In the genomic region with DNA sequence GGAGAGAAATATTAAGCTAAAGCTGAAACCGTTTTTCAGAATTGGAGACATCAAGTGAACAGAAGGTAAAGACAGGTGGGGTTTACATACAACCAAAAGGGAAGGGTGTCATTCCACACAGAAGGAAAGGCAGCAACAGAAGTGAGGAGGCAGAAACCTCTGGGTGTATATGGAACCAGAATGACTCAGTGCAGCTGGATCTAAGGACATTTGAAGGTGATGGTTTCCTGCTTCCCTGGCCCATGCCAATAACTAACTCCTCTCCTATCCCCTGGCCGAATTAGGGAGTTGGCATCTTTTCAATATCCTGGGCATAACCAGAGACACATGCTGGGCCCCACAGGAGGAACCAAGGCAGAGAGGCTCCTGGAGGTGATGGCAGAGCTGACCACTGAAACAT, we compare ENCODE assay signal across 17 cellular contexts. TPM values are rescaled to one million over a fixed set of nuclear protein-coding genes. Genes with fewer than 3 reads are reported as not detected.
DNase-seq lines count a peak whose midpoint lies in the region; ATAC-seq and TF ChIP-seq lines count a peak whose summit lies in the region.
"Had no signal": no experiment of that assay in that cellular context is flagged by ENCODE, and none has a peak within 500 bp of the region (broad histone marks: within the 10 kb centered on the region; RNA-seq: fewer than 3 reads in every experiment).

No MANE protein-coding gene starts in this region.

- TF ChIP-seq CTCF in SK-N-SH (IDR thresholded peaks at IDR 0.05) (no peak), nephron (IDR thresholded peaks at IDR 0.05; ENCODE audit: unreplicated experiment in 3 of 3) (no peak)
- TF ChIP-seq CTCF in CD4-positive, alpha-beta T cell (IDR thresholded peaks at IDR 0.05) = no peak

- H3K4me1 ChIP-seq in SK-N-SH (ENCODE audit: control insufficient read depth in 1 of 2, insufficient read depth in 2 of 2, low read depth in 1 of 2, low read length in 1 of 2) = peaks cover under 1 to 2% of the 10 kb centered on the region in 2 experiments; a peak in 2 of 4 replicates

- no peaks in the 10 kb centered on the region for H3K9me3 Mint-ChIP-seq in CD4-positive, alpha-beta T cell
- no peaks in the 10 kb centered on the region for H3K9me3 Mint-ChIP-seq in activated T-helper 2 cell treated with anti-CD3 and anti-CD28 coated beads, Interferon-gamma antibody, Interleukin-2, Interleukin-4, amounts not matched to agents 10 μg/mL and 5 μg/mL and 100 μg/mL, durations not matched to agents 14 hours and 24 hours and 36 hours
- no peaks in the 10 kb centered on the region for H3K9me3 Mint-ChIP-seq in nephron
- H3K9me3 Mint-ChIP-seq: activated naive CD4-positive, alpha-beta T cell treated with anti-CD3 and anti-CD28 coated beads, Interleukin-2, amount 50 U/mL, for 24 hours; mesothelial cell of epicardium had no signal

- no peak overlapping the region for H3K4me3 Mint-ChIP-seq in CD4-positive, alpha-beta T cell
- no peak overlapping the region for H3K4me3 Mint-ChIP-seq in activated T-helper 2 cell treated with anti-CD3 and anti-CD28 coated beads, Interferon-gamma antibody, Interleukin-2, Interleukin-4, amounts not matched to agents 10 μg/mL and 5 μg/mL and 100 μg/mL, durations not matched to agents 14 hours and 24 hours and 36 hours (ENCODE audit: low read depth)
- H3K4me3 Mint-ChIP-seq in nephron = no peak overlapping the region
- H3K4me3 Mint-ChIP-seq: activated naive CD4-positive, alpha-beta T cell treated with anti-CD3 and anti-CD28 coated beads, Interleukin-2, amount 50 U/mL, for 24 hours; mesothelial cell of epicardium had no signal

- no peaks in the 10 kb centered on the region for H3K27me3 ChIP-seq in SK-N-SH (ENCODE audit: insufficient read depth)
- H3K27me3 ChIP-seq in CD4-positive, alpha-beta T cell (ENCODE audit: control insufficient read depth, insufficient read depth, low read length) = no peaks in the 10 kb centered on the region

- peaks cover 4 to 38% of the 10 kb centered on the region in 2 experiments for H3K36me3 ChIP-seq in SK-N-SH (replicated peaks in 1 of 2; ENCODE audit: control insufficient read depth in 1 of 2, insufficient read depth in 2 of 2, low read length in 1 of 2)

- H3K27ac Mint-ChIP-seq in CD4-positive, alpha-beta T cell = peak overlapping the region; percentile 32
- peak overlapping the region; percentile 4 for H3K27ac Mint-ChIP-seq in activated T-helper 2 cell treated with anti-CD3 and anti-CD28 coated beads, Interferon-gamma antibody, Interleukin-2, Interleukin-4, amounts not matched to agents 10 μg/mL and 5 μg/mL and 100 μg/mL, durations not matched to agents 14 hours and 24 hours and 36 hours
- peak overlapping the region in 2 of 3 experiments; percentile 6 to 36 for H3K27ac Mint-ChIP-seq in nephron
- H3K27ac Mint-ChIP-seq: activated naive CD4-positive, alpha-beta T cell treated with anti-CD3 and anti-CD28 coated beads, Interleukin-2, amount 50 U/mL, for 24 hours; mesothelial cell of epicardium had no signal

- no peaks in the 10 kb centered on the region for H3K9me2 ChIP-seq in SK-N-SH

- DNase-seq in SK-N-SH (no peak), SW 1271 (lab: John Stamatoyannopoulos, UW) (no peak)
- DNase-seq in CD4-positive, alpha-beta T cell = no peak
- DNase-seq in activated T-helper 2 cell treated with anti-CD3 and anti-CD28 coated beads, Interferon-gamma antibody, Interleukin-2, Interleukin-4, amounts not matched to agents 10 μg/mL and 5 μg/mL and 100 μg/mL, durations not matched to agents 14 hours and 24 hours and 36 hours (ENCODE audit: low spot score) = no peak
- DNase-seq: activated CD4-positive, alpha-beta T cell treated with anti-CD3 and anti-CD28 coated beads, Interleukin-2, amount 50 U/mL, for 4 hours; Calu3; glutamatergic neuron; left colon; NCI-H1417 treated with DMSO at 0.1 percent for 48 hours; NCI-H524; T-helper 1 cell had no signal

- no peaks in the 10 kb centered on the region for H3F3A ChIP-seq in SK-N-SH (replicated peaks; ENCODE audit: insufficient read depth)

- WGBS in SK-N-SH (ENCODE audit: low lambda C conversion rate) = 60% methylated on average over 2 of the region's 2 CpGs

- H2AFZ ChIP-seq in SK-N-SH (ENCODE audit: low read depth) = no peak overlapping the region

- no peak overlapping the region for H3K4me3 ChIP-seq in SK-N-SH (ENCODE audit: low read depth in 2 of 2, low read length in 1 of 2)

- H3K4me1 Mint-ChIP-seq in CD4-positive, alpha-beta T cell (ENCODE audit: low read depth) = peaks cover 35% of the 10 kb centered on the region
- peaks cover 7% of the 10 kb centered on the region for H3K4me1 Mint-ChIP-seq in activated T-helper 2 cell treated with anti-CD3 and anti-CD28 coated beads, Interferon-gamma antibody, Interleukin-2, Interleukin-4, amounts not matched to agents 10 μg/mL and 5 μg/mL and 100 μg/mL, durations not matched to agents 14 hours and 24 hours and 36 hours (ENCODE audit: low read depth)
- peaks cover 47% of the 10 kb centered on the region for H3K4me1 Mint-ChIP-seq in nephron

- no peaks in the 10 kb centered on the region for H3K27me3 Mint-ChIP-seq in CD4-positive, alpha-beta T cell
- H3K27me3 Mint-ChIP-seq in activated T-helper 2 cell treated with anti-CD3 and anti-CD28 coated beads, Interferon-gamma antibody, Interleukin-2, Interleukin-4, amounts not matched to agents 10 μg/mL and 5 μg/mL and 100 μg/mL, durations not matched to agents 14 hours and 24 hours and 36 hours (ENCODE audit: low read depth) = no peaks in the 10 kb centered on the region
- no peaks in the 10 kb centered on the region for H3K27me3 Mint-ChIP-seq in nephron (ENCODE audit: low read depth)
- H3K27me3 Mint-ChIP-seq: activated naive CD4-positive, alpha-beta T cell treated with anti-CD3 and anti-CD28 coated beads, Interleukin-2, amount 50 U/mL, for 24 hours had no signal

- POLR2A ChIA-PET in SK-N-SH (lab: Yijun Ruan, JAX) = no interaction called here
- POLR2A ChIA-PET in CD4-positive, alpha-beta T cell (lab: Charles Lee) = interaction anchor here (2.1 kb wide), 1 partner anchor 23 kb away, joined by 8 read pairs; a partner anchor contains a TSS

- CTCF ChIA-PET in SK-N-SH (lab: Yijun Ruan, JAX) = interaction anchor here (0.7 to 1.2 kb wide), 3 partner anchors 19 to 807 kb away, joined by 3 to 5 read pairs (median 3); a partner anchor contains a TSS
- CTCF ChIA-PET in CD4-positive, alpha-beta T cell (lab: Charles Lee) = interaction anchor here (0.6 kb wide), 1 partner anchor 577 kb away, joined by 3 read pairs; no protein-coding TSS in a partner anchor

- H3K27ac ChIP-seq in SK-N-SH (ENCODE audit: low read depth in 2 of 2, low read length in 1 of 2) = no peak overlapping the region
- no peak overlapping the region for H3K27ac ChIP-seq in CD4-positive, alpha-beta T cell (ENCODE audit: low read depth, low read length)

- peaks cover 8% of the 10 kb centered on the region for H3K36me3 Mint-ChIP-seq in CD4-positive, alpha-beta T cell (ENCODE audit: low read depth)
- H3K36me3 Mint-ChIP-seq in activated T-helper 2 cell treated with anti-CD3 and anti-CD28 coated beads, Interferon-gamma antibody, Interleukin-2, Interleukin-4, amounts not matched to agents 10 μg/mL and 5 μg/mL and 100 μg/mL, durations not matched to agents 14 hours and 24 hours and 36 hours (ENCODE audit: low read depth) = no peaks in the 10 kb centered on the region
- H3K36me3 Mint-ChIP-seq in nephron (ENCODE audit: low read depth) = peaks cover 30% of the 10 kb centered on the region

- H3K9ac ChIP-seq in SK-N-SH = no peak overlapping the region

- peaks cover 77% of the 10 kb centered on the region for H4K20me1 ChIP-seq in SK-N-SH (ENCODE audit: insufficient read depth)

- peaks cover 65% of the 10 kb centered on the region for H3K79me2 ChIP-seq in SK-N-SH (ENCODE audit: insufficient read depth)

- H3K9me3 ChIP-seq in SK-N-SH = no peaks in the 10 kb centered on the region
- no peaks in the 10 kb centered on the region for H3K9me3 ChIP-seq in CD4-positive, alpha-beta T cell (ENCODE audit: control insufficient read depth, low read length)

- ATAC-seq in SK-N-SH treated with all-trans-retinoic acid at 6 μM for 48 hours = peak; percentile 27; the same call in 1 of the 3 replicates
- no peak for ATAC-seq in CD4-positive, alpha-beta T cell (ENCODE audit: poor library complexity)
- ATAC-seq in HG02938 (IDR thresholded peaks at IDR 0.05; ENCODE audit: unreplicated experiment) = no peak
- no peak for ATAC-seq in GM21619 (IDR thresholded peaks at IDR 0.05; ENCODE audit: unreplicated experiment)
- ATAC-seq: left colon had no signal

- no peak for TF ChIP-seq RAD21 in SK-N-SH (IDR thresholded peaks at IDR 0.05; ENCODE audit: low read length)

- TF ChIP-seq EP300 in SK-N-SH (IDR thresholded peaks at IDR 0.05; ENCODE audit: borderline replicate concordance in 1 of 2, low read depth in 1 of 2, low read length in 1 of 2) = no peak

- no peak overlapping the region for H3K4me2 ChIP-seq in SK-N-SH

- intact Hi-C loops in CD4-positive, alpha-beta T cell (cut with DNase I, micrococcal nuclease) = no loop called here
- intact Hi-C loops in activated T-helper 2 cell treated with anti-CD3 and anti-CD28 coated beads, Interferon-gamma antibody, Interleukin-2, Interleukin-4, amounts not matched to agents 10 μg/mL and 5 μg/mL and 100 μg/mL, durations not matched to agents 14 hours and 24 hours and 36 hours (cut with micrococcal nuclease) = no loop called here

TF ChIP-seq in SK-N-SH treated with all-trans-retinoic acid at 6 μM for 48 hours, 23 proteins besides CTCF, POLR2A, EP300 and RAD21 (continues in another document):
- TF ChIP-seq ISL1 (CRISPR knock-in tag; IDR thresholded peaks at IDR 0.05) (no peak), ZFP30 (CRISPR knock-in tag; IDR thresholded peaks at IDR 0.05) (no peak), TOX (CRISPR knock-in tag; IDR thresholded peaks at IDR 0.05; ENCODE audit: borderline replicate concordance) (no peak), CSDC2 (CRISPR knock-in tag; IDR thresholded peaks at IDR 0.05) (no peak)

TF ChIP-seq in SK-N-SH, 30 proteins besides CTCF, POLR2A, EP300 and RAD21 (continues in another document):
- TF ChIP-seq, protein P1, sequence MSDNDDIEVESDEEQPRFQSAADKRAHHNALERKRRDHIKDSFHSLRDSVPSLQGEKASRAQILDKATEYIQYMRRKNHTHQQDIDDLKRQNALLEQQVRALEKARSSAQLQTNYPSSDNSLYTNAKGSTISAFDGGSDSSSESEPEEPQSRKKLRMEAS (IDR thresholded peaks at IDR 0.05; ENCODE audit: low read depth) = no peak

RNA-seq across cellular contexts. Expression of a gene that starts 8.4 kb away (rescaled TPM):
- polyA plus RNA-seq in SK-N-SH (2012; rRNA removed) = 8.7 and 8.9 TPM in 2 replicates
- polyA plus RNA-seq in SK-N-SH (2012; cell fraction: cytosol; rRNA removed) = 2.3 and 4.2 TPM in 2 replicates
- polyA plus RNA-seq in SK-N-SH (2012; cell fraction: nucleus; rRNA removed) = 31.2 and 32.9 TPM in 2 replicates
- 1 to 10 TPM; 9.2 to 9.8 TPM for total RNA-seq in CD4-positive, alpha-beta T cell
- total RNA-seq in activated T-helper 2 cell treated with anti-CD3 and anti-CD28 coated beads, Interferon-gamma antibody, Interleukin-2, Interleukin-4, amounts not matched to agents 10 μg/mL and 5 μg/mL and 100 μg/mL, durations not matched to agents 14 hours and 24 hours and 36 hours = 5.3 and 5.7 TPM in 2 replicates

RNA-seq across cellular contexts. Expression of a gene that starts 23.1 kb away (rescaled TPM):
- polyA plus RNA-seq in SK-N-SH (2012; rRNA removed) = 2.3 and 3.8 TPM in 2 replicates
- polyA plus RNA-seq in SK-N-SH (2012; cell fraction: cytosol; rRNA removed) = 2.9 and 3.3 TPM in 2 replicates
- polyA plus RNA-seq in SK-N-SH (2012; cell fraction: nucleus; rRNA removed) = 1.6 and 2.7 TPM in 2 replicates
- total RNA-seq in CD4-positive, alpha-beta T cell = 1 to 10 TPM; 2.8 to 3.9 TPM
- total RNA-seq in activated T-helper 2 cell treated with anti-CD3 and anti-CD28 coated beads, Interferon-gamma antibody, Interleukin-2, Interleukin-4, amounts not matched to agents 10 μg/mL and 5 μg/mL and 100 μg/mL, durations not matched to agents 14 hours and 24 hours and 36 hours = 3.8 and 4.2 TPM in 2 replicates
